15 cellular contexts compared by ENCODE assay signal in the genomic region with DNA sequence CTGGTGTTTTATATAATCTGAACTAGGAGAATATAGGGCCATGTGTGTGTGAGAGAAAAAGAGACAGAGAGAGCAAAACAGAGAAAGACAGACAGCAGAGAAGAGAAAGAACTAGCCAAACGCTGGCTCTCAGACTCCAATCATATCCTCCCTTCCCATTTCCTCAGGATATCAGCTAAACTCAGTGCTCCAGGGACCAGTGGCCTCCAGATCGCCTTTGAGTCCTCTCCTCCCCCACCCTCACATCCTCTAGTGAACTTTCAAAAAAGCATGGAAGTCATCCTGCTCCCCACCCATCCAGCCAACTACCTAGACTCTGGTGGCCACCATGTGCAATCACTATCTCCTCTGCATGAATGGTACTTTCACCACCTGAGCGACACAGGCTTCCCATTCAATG.
"Had no signal": no experiment of that assay in that cellular context is flagged by ENCODE, and none has a peak within 500 bp of the region (broad histone marks: within the 10 kb centered on the region; RNA-seq: fewer than 3 reads in every experiment).

No MANE protein-coding gene starts in this region.

- DNase-seq: activated CD4-positive, alpha-beta T cell treated with anti-CD3 and anti-CD28 coated beads for 4 hours; activated CD8-positive, alpha-beta memory T cell treated with anti-CD3 and anti-CD28 coated beads for 24 hours; brain microvascular endothelial cell; glutamatergic neuron; left lung; mesendoderm; SK-N-SH; stomach; T-helper 1 cell; trophoblast cell had no signal

- FAIRE-seq: endometrium had no signal

- H3K4me3 Mint-ChIP-seq: activated naive CD4-positive, alpha-beta T cell treated with anti-CD3 and anti-CD28 coated beads for 36 hours; activated T-helper 17 cell treated with anti-CD3 and anti-CD28 coated beads, Interleukin-2, amount 50 U/mL, for 72 hours had no signal

- H3K36me3 ChIP-seq: brain microvascular endothelial cell, left lung had no signal

- H3K4me1 Mint-ChIP-seq: activated T-helper 17 cell treated with anti-CD3 and anti-CD28 coated beads, Interleukin-2, amount 50 U/mL, for 72 hours had no signal

- H3K9me3 ChIP-seq: SK-N-SH had no signal

- H3K27ac ChIP-seq: brain microvascular endothelial cell, left lung, parathyroid adenoma had no signal

- ATAC-seq: activated T-helper 17 cell treated with anti-CD3 and anti-CD28 coated beads, Interleukin-2, amount 50 U/mL, for 72 hours; esophagus mucosa had no signal

- H3K27ac Mint-ChIP-seq: activated naive CD4-positive, alpha-beta T cell treated with anti-CD3 and anti-CD28 coated beads for 36 hours; activated T-helper 17 cell treated with anti-CD3 and anti-CD28 coated beads, Interleukin-2, amount 50 U/mL, for 72 hours had no signal

- H3K27me3 ChIP-seq: brain microvascular endothelial cell, left lung, stomach had no signal

- H3K4me3 ChIP-seq: left lung, stomach had no signal
